Comparison of ENCODE assay signal across 10 cellular contexts in the genomic region with DNA sequence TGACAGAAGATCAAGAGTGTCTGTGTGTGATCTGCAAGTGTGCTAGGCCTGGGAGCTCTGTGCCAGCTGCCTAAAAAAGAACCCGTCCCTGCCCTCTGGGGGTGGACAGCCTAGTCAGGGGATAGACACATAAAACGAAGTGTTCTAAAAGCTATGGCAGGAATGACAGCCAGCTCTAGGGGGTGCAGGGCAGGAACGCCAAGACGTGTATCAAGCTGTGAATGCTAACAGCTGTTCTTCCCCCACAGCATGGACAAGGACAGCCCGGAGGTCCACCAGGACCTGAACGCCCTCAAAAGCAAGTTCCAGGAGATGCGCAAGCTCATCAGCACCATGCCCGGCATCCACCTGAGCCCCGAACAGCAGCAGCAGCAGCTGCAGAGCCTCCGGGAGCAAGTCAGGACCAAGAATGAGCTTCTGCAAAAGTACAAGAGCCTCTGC.
"Had no signal": no experiment of that assay in that cellular context is flagged by ENCODE, and none has a peak within 500 bp of the region (broad histone marks: within the 10 kb centered on the region; RNA-seq: fewer than 3 reads in every experiment).

No MANE protein-coding gene starts in this region.

- H3K9me3 ChIP-seq: colonic mucosa, esophagus muscularis mucosa, tibial nerve, vagina had no signal

- H3K4me3 ChIP-seq: colonic mucosa, esophagus muscularis mucosa, tibial nerve, vagina had no signal

- DNase-seq: activated naive CD4-positive, alpha-beta T cell treated with Interleukin-2 at 50 U/mL for 16 hours; activated T-cell treated with anti-CD3 and anti-CD28 coated beads for 4 hours; colonic mucosa; mesendoderm; stimulated activated CD4-positive, alpha-beta T cell treated with anti-CD3 and anti-CD28 coated beads, Interleukin-4, amount 100 ng/mL, for 1 hour; stimulated activated naive B cell treated with anti-CD40 and anti-IgM and Interleukin-4, amounts not matched to agents 10 μg/mL and 1 μg/mL and 100 μg/mL, for 72 hours had no signal

- H3K27ac ChIP-seq: colonic mucosa, esophagus muscularis mucosa, vagina had no signal

- H3K36me3 ChIP-seq: colonic mucosa had no signal

- H3K27me3 ChIP-seq: esophagus muscularis mucosa, tibial nerve, vagina had no signal

- ATAC-seq: SK-N-SH treated with all-trans-retinoic acid at 6 μM for 48 hours; stimulated activated naive B cell treated with anti-CD40 and anti-IgM and Interleukin-4, amounts not matched to agents 10 μg/mL and 1 μg/mL and 100 μg/mL, for 72 hours had no signal
